Comparison of ENCODE assay signal across 1 cellular context in the genomic region with DNA sequence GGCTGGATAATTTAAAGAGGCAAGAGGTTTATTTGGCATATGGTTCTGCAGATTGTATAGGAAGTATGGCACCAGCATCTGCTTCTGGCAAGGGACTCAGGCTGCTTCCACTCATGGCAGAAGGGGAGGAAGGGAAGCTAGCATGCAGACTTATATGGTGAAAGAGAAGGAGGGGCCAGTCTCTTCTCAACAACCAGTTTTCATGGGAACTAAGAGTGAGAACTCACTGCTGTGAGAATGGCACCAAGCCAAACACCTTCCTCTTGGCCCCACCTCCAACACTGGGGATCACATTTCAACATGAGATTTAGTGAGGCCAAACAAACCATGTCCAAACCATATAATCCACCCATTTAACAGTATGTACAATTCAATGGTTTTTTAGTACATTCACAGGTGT.
TF ChIP-seq lines count a peak whose summit lies in the region.

No MANE protein-coding gene starts in this region.

TF ChIP-seq in GM23338, 12 proteins besides CTCF, POLR2A, EP300 and RAD21 (continued from another document):
- no peak for TF ChIP-seq ZNF462 (CRISPR knock-in tag; IDR thresholded peaks at IDR 0.05)
